Comparison of ENCODE assay signal across 8 cellular contexts in the genomic region with DNA sequence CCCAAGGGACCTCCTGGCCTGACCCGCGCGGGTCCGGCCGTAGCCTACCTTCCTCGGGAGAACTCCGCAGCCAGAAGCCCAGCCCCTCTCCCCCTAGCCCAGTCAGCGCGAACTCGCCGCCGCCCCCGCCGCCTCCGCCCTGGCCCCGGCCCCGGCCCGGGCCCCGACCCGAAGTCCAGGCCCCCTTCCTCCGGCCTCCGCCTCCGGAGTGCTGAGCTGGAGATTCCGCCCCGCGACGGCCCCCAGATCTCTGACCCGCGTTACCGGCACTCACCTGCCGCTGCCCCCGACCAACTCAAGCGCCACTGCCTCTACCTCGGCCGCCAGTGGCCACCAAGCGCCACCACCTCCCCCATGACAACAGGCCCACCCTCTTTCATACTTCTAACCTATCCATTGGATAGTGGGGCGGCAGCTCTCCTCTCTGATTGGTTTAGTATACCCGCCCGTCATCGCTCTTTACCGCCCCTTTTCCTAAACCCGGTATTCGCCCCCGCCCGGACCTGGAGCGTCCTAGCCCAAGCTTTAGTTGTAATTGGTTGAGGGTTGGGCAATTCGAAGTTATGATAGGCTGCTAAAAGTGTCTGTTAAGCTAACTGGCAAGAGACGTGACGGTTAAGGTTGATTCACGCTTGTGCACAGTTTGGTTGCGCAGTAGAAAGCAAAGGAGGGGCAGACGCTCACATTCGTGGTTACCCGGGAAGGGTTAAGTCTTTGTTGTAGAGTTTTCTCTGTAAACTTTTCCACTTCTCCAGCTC. TPM values are rescaled to one million over a fixed set of nuclear protein-coding genes. Genes with fewer than 3 reads are reported as not detected.
DNase-seq lines count a peak whose midpoint lies in the region; ATAC-seq and TF ChIP-seq lines count a peak whose summit lies in the region.

A gene (minus strand): TSS at position 328 of the 758 bp plus-strand sequence. CDS start 102,795 bp downstream, outside the sequence.

- H3K36me3 ChIP-seq in GM06990 (ENCODE audit: control insufficient read depth, insufficient read depth, low read length) (no peaks in the 10 kb centered on the region), SK-N-SH (replicated peaks in 1 of 2; ENCODE audit: control insufficient read depth in 1 of 2, insufficient read depth in 2 of 2, low read length in 1 of 2) (no peaks in the 10 kb centered on the region)

- CTCF ChIA-PET in SK-N-SH (lab: Yijun Ruan, JAX): interaction anchor here (0.5 to 2.1 kb wide), 9 partner anchors 10 to 192 kb away, joined by 3 to 14 read pairs (median 3); a partner anchor contains a TSS

- peaks cover 37 to 69% of the 10 kb centered on the region in 2 experiments for H3K4me1 ChIP-seq in SK-N-SH (ENCODE audit: control insufficient read depth in 1 of 2, insufficient read depth in 2 of 2, low read depth in 1 of 2, low read length in 1 of 2)

- no peak for TF ChIP-seq EP300 in SK-N-SH (IDR thresholded peaks at IDR 0.05; ENCODE audit: borderline replicate concordance in 1 of 2, low read depth in 1 of 2, low read length in 1 of 2)

- peaks cover 43% of the 10 kb centered on the region for H3F3A ChIP-seq in SK-N-SH (replicated peaks; ENCODE audit: insufficient read depth)

- peak within 1 kb of the TSS; percentile 83 for H2AFZ ChIP-seq in SK-N-SH (ENCODE audit: low read depth)

- no peaks in the 10 kb centered on the region for H3K9me3 ChIP-seq in SK-N-SH

- peak; percentile 98 for ATAC-seq in HG02571 (IDR thresholded peaks at IDR 0.05; ENCODE audit: unreplicated experiment)

- peaks cover 50% of the 10 kb centered on the region for H3K79me2 ChIP-seq in SK-N-SH (ENCODE audit: insufficient read depth)

- TF ChIP-seq CTCF in GM06990 (IDR thresholded peaks at IDR 0.05; ENCODE audit: insufficient read depth, low read length, poor library complexity, severe bottlenecking): no peak
- TF ChIP-seq CTCF in SK-N-SH (IDR thresholded peaks at IDR 0.05): no peak

- peaks cover 23% of the 10 kb centered on the region for H4K20me1 ChIP-seq in SK-N-SH (ENCODE audit: insufficient read depth)

- H3K4me3 ChIP-seq in GM06990 (replicated peaks; ENCODE audit: low read depth, low read length): peak within 1 kb of the TSS; percentile 95
- H3K4me3 ChIP-seq in SK-N-SH (ENCODE audit: low read depth in 2 of 2, low read length in 1 of 2): peak within 1 kb of the TSS; percentile 82 to 97

- DNase-seq in GM06990 (ENCODE audit: extremely low read depth, insufficient read length) (peak; percentile 92), NCI-H1048 (lab: John Stamatoyannopoulos, UW) (peak; percentile 97), SK-N-SH (peak; percentile 96), germinal center (ENCODE audit: low spot score) (peak; percentile 99), non-pigmented ciliary epithelial cell (ENCODE audit: low read depth) (peak; percentile 100), superior temporal gyrus (ENCODE audit: extremely low spot score) (peak; percentile 100)
- peak; percentile 96 for DNase-seq in activated naive CD4-positive, alpha-beta T cell treated with anti-CD3 and anti-CD28 coated beads, Interleukin-2, amount 50 U/mL, for 16 hours

- H3K4me2 ChIP-seq in SK-N-SH: peak within 1 kb of the TSS; percentile 82

- H3K27ac ChIP-seq in SK-N-SH (ENCODE audit: low read depth in 2 of 2, low read length in 1 of 2): peak within 1 kb of the TSS; percentile 78 to 89

- peak; percentile 3; the same call in 1 of the 2 replicates for TF ChIP-seq RAD21 in SK-N-SH (IDR thresholded peaks at IDR 0.05; ENCODE audit: low read length)

- H3K27me3 ChIP-seq in GM06990 (replicated peaks; ENCODE audit: control insufficient read depth, insufficient read depth, low read length) (no peaks in the 10 kb centered on the region), SK-N-SH (ENCODE audit: insufficient read depth) (no peaks in the 10 kb centered on the region)

- POLR2A ChIA-PET in SK-N-SH (lab: Yijun Ruan, JAX): interaction anchor here (0.6 to 2.2 kb wide), 4 partner anchors 8 to 181 kb away, joined by 3 to 8 read pairs (median 4); no protein-coding TSS in a partner anchor

- WGBS in SK-N-SH (ENCODE audit: low lambda C conversion rate): 2% methylated on average over 27 of the region's 54 CpGs

- H3K9me2 ChIP-seq in SK-N-SH: no peaks in the 10 kb centered on the region

- peak within 1 kb of the TSS; percentile 72 for H3K9ac ChIP-seq in SK-N-SH

TF ChIP-seq in SK-N-SH, 30 proteins besides CTCF, POLR2A, EP300 and RAD21 (continues in another document):
- TF ChIP-seq, protein P1, sequence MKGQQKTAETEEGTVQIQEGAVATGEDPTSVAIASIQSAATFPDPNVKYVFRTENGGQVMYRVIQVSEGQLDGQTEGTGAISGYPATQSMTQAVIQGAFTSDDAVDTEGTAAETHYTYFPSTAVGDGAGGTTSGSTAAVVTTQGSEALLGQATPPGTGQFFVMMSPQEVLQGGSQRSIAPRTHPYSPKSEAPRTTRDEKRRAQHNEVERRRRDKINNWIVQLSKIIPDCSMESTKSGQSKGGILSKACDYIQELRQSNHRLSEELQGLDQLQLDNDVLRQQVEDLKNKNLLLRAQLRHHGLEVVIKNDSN (IDR thresholded peaks at IDR 0.05; ENCODE audit: borderline replicate concordance, low read depth): no peak
- TF ChIP-seq YY1 (IDR thresholded peaks at IDR 0.05; ENCODE audit: low read depth): no peak; the same call in 1 of the 2 replicates
- TF ChIP-seq TAF1 (IDR thresholded peaks at IDR 0.05; ENCODE audit: borderline replicate concordance, low read depth, low read length): peak; percentile 71
- TF ChIP-seq SIN3A (IDR thresholded peaks at IDR 0.05; ENCODE audit: borderline replicate concordance, low read depth, low read length): 0 out of 2 replicates have a peak, but pooled peaks have one; percentile 18
- no peak for TF ChIP-seq MEF2A (IDR thresholded peaks at IDR 0.05; ENCODE audit: borderline replicate concordance, low read depth)
- TF ChIP-seq FOXM1 (IDR thresholded peaks at IDR 0.05; ENCODE audit: low read depth): no peak
- TF ChIP-seq RCOR1 (IDR thresholded peaks at IDR 0.05; ENCODE audit: low read length): no peak; the same call in 1 of the 2 replicates
- TF ChIP-seq, protein P2, sequence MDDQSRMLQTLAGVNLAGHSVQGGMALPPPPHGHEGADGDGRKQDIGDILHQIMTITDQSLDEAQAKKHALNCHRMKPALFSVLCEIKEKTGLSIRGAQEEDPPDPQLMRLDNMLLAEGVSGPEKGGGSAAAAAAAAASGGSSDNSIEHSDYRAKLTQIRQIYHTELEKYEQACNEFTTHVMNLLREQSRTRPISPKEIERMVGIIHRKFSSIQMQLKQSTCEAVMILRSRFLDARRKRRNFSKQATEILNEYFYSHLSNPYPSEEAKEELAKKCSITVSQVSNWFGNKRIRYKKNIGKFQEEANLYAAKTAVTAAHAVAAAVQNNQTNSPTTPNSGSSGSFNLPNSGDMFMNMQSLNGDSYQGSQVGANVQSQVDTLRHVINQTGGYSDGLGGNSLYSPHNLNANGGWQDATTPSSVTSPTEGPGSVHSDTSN (IDR thresholded peaks at IDR 0.05): peak; percentile 100
- no peak for TF ChIP-seq EZH2phosphoT487 (IDR thresholded peaks at IDR 0.05; ENCODE audit: borderline replicate concordance, low read depth)
- peak; percentile 57; the same call in 1 of the 2 replicates for TF ChIP-seq RFX5 (IDR thresholded peaks at IDR 0.05; ENCODE audit: low read length)
- TF ChIP-seq MXI1 (IDR thresholded peaks at IDR 0.05; ENCODE audit: low read depth, low read length): 0 out of 2 replicates have a peak, but pooled peaks have one; percentile 37
- TF ChIP-seq, protein P3, sequence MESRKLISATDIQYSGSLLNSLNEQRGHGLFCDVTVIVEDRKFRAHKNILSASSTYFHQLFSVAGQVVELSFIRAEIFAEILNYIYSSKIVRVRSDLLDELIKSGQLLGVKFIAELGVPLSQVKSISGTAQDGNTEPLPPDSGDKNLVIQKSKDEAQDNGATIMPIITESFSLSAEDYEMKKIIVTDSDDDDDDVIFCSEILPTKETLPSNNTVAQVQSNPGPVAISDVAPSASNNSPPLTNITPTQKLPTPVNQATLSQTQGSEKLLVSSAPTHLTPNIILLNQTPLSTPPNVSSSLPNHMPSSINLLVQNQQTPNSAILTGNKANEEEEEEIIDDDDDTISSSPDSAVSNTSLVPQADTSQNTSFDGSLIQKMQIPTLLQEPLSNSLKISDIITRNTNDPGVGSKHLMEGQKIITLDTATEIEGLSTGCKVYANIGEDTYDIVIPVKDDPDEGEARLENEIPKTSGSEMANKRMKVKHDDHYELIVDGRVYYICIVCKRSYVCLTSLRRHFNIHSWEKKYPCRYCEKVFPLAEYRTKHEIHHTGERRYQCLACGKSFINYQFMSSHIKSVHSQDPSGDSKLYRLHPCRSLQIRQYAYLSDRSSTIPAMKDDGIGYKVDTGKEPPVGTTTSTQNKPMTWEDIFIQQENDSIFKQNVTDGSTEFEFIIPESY (IDR thresholded peaks at IDR 0.05; ENCODE audit: borderline replicate concordance, low read depth): peak; percentile 81; the same call in 1 of the 2 replicates
- no peak for TF ChIP-seq GABPA (IDR thresholded peaks at IDR 0.05; ENCODE audit: low read depth)
- TF ChIP-seq JUND (IDR thresholded peaks at IDR 0.05): no peak
- TF ChIP-seq ELF1 (IDR thresholded peaks at IDR 0.05): no peak; the same call in 1 of the 2 replicates

RNA-seq across cellular contexts. Expression of the gene that starts here (rescaled TPM):
- 58.4 and 70.8 TPM in 2 replicates for polyA plus RNA-seq in SK-N-SH (2012; rRNA removed)
- 45.8 and 48.6 TPM in 2 replicates for polyA plus RNA-seq in SK-N-SH (2012; cell fraction: cytosol; rRNA removed)
- polyA plus RNA-seq in SK-N-SH (2012; cell fraction: nucleus; rRNA removed): 114 and 116 TPM in 2 replicates

Comparison
In these comparisons a context has a peak if more than half of its experiments do, and no peak if none do; other contexts are left out.
1. Peak in every context shown above with its lines: DNase-seq, ATAC-seq, H3K4me3 ChIP-seq and H3K27ac ChIP-seq.